14 cellular contexts compared by ENCODE assay signal in genomic region chr10:34024708-34025425, GRCh38.
DNase-seq lines count a peak whose midpoint lies in the region; ATAC-seq and TF ChIP-seq lines count a peak whose summit lies in the region.
"Had no signal": no experiment of that assay in that cellular context is flagged by ENCODE, and none has a peak within 500 bp of the region (broad histone marks: within the 10 kb centered on the region; RNA-seq: fewer than 3 reads in every experiment).

No MANE protein-coding gene starts in this region.

- H3K9me3 Mint-ChIP-seq in activated naive CD4-positive, alpha-beta T cell treated with anti-CD3 and anti-CD28 coated beads for 36 hours, result no peaks in the 10 kb centered on the region
- H3K9me3 Mint-ChIP-seq in activated naive CD8-positive, alpha-beta T cell treated with anti-CD3 and anti-CD28 coated beads for 36 hours, result peaks cover 1% of the 10 kb centered on the region
- H3K9me3 Mint-ChIP-seq: activated B cell treated with CpG ODN at 0.5 μM for 24 hours had no signal

- H3K9ac ChIP-seq in NT2/D1 (ENCODE audit: insufficient read length, low read depth), result no peak overlapping the region

- no peak for ATAC-seq in GM18519 (IDR thresholded peaks at IDR 0.05; ENCODE audit: low FRiP score, unreplicated experiment)

- no peaks in the 10 kb centered on the region for H3K27me3 ChIP-seq in NT2/D1 (ENCODE audit: insufficient read depth, insufficient read length)
- H3K27me3 ChIP-seq in testis, result no peaks in the 10 kb centered on the region
- H3K27me3 ChIP-seq: heart right ventricle had no signal

- intact Hi-C loops in activated naive CD4-positive, alpha-beta T cell treated with anti-CD3 and anti-CD28 coated beads for 36 hours (cut with micrococcal nuclease), result no loop called here
- intact Hi-C loops in testis (cut with DNase I; ENCODE audit: low total_unique reads), result no loop called here

- no peak overlapping the region for H3K27ac ChIP-seq in testis
- H3K27ac ChIP-seq: heart right ventricle had no signal

- no peak overlapping the region for H3K27ac Mint-ChIP-seq in activated naive CD4-positive, alpha-beta T cell treated with anti-CD3 and anti-CD28 coated beads for 36 hours
- no peak overlapping the region for H3K27ac Mint-ChIP-seq in activated naive CD8-positive, alpha-beta T cell treated with anti-CD3 and anti-CD28 coated beads for 36 hours
- H3K27ac Mint-ChIP-seq: activated B cell treated with CpG ODN at 0.5 μM for 24 hours; dendritic cell treated with granulocyte-macrophage colony-stimulating factor and Interleukin-4, amounts not matched to agents 40 ng/mL and 50 ng/mL, for 4 days had no signal

- H3K36me3 ChIP-seq in NT2/D1 (ENCODE audit: insufficient read depth, insufficient read length, low read length), result no peaks in the 10 kb centered on the region
- H3K36me3 ChIP-seq in testis (ENCODE audit: low read depth, missing control alignments), result no peaks in the 10 kb centered on the region
- H3K36me3 ChIP-seq: heart right ventricle had no signal

- WGBS in testis, 2 donors, result 69 to 72% methylated on average over 9 of the region's 9 CpGs

- H3K4me1 ChIP-seq in NT2/D1 (ENCODE audit: insufficient read depth, insufficient read length), result no peaks in the 10 kb centered on the region
- no peaks in the 10 kb centered on the region for H3K4me1 ChIP-seq in testis

- H3K9me3 ChIP-seq in NT2/D1 (ENCODE audit: insufficient read depth, low read length) (no peaks in the 10 kb centered on the region), testis (no peaks in the 10 kb centered on the region)

- DNase-seq in activated naive CD4-positive, alpha-beta T cell treated with anti-CD3 and anti-CD28 coated beads for 36 hours, result peak; percentile 24
- DNase-seq in activated naive CD4-positive, alpha-beta T cell (lab: John Stamatoyannopoulos, UW), result no peak
- DNase-seq in NT2/D1 (ENCODE audit: low read depth, low spot score) (peak; percentile 9), fibroblast of pulmonary artery (ENCODE audit: low read depth) (peak; percentile 33), testis (peak; percentile 28), 8988T (no peak)
- no peak for DNase-seq in activated naive CD8-positive, alpha-beta T cell treated with anti-CD3 and anti-CD28 coated beads for 36 hours
- DNase-seq: activated B cell treated with CpG ODN at 0.5 μM for 24 hours, heart right ventricle, midbrain, NCI-H2081, RPMI8226 had no signal

- no peak for TF ChIP-seq POLR2A in testis (IDR thresholded peaks at IDR 0.05)

- CTCF ChIA-PET in activated naive CD4-positive, alpha-beta T cell treated with anti-CD3 and anti-CD28 coated beads for 36 hours (lab: Charles Lee), result no interaction called here

- no peak for TF ChIP-seq CTCF in fibroblast of pulmonary artery (IDR thresholded peaks at IDR 0.05; ENCODE audit: low read length, missing control alignments)
- no peak for TF ChIP-seq CTCF in testis (IDR thresholded peaks at IDR 0.05)

- H3K4me1 Mint-ChIP-seq in activated naive CD4-positive, alpha-beta T cell treated with anti-CD3 and anti-CD28 coated beads for 36 hours (ENCODE audit: low read depth), result no peaks in the 10 kb centered on the region
- no peaks in the 10 kb centered on the region for H3K4me1 Mint-ChIP-seq in activated naive CD8-positive, alpha-beta T cell treated with anti-CD3 and anti-CD28 coated beads for 36 hours
- H3K4me1 Mint-ChIP-seq: activated B cell treated with CpG ODN at 0.5 μM for 24 hours had no signal

- no peak overlapping the region for H3K4me3 Mint-ChIP-seq in activated naive CD4-positive, alpha-beta T cell treated with anti-CD3 and anti-CD28 coated beads for 36 hours
- H3K4me3 Mint-ChIP-seq in activated naive CD8-positive, alpha-beta T cell treated with anti-CD3 and anti-CD28 coated beads for 36 hours, result no peak overlapping the region
- H3K4me3 Mint-ChIP-seq: activated B cell treated with CpG ODN at 0.5 μM for 24 hours; dendritic cell treated with granulocyte-macrophage colony-stimulating factor and Interleukin-4, amounts not matched to agents 40 ng/mL and 50 ng/mL, for 4 days had no signal

- H3K36me3 Mint-ChIP-seq in activated naive CD4-positive, alpha-beta T cell treated with anti-CD3 and anti-CD28 coated beads for 36 hours (ENCODE audit: low read depth), result no peaks in the 10 kb centered on the region
- H3K36me3 Mint-ChIP-seq in activated naive CD8-positive, alpha-beta T cell treated with anti-CD3 and anti-CD28 coated beads for 36 hours, result no peaks in the 10 kb centered on the region

- no peak overlapping the region for H3K4me3 ChIP-seq in NT2/D1 (ENCODE audit: insufficient read length, low read depth)
- H3K4me3 ChIP-seq in fibroblast of pulmonary artery (replicated peaks; ENCODE audit: low read depth, low read length), result no peak overlapping the region
- H3K4me3 ChIP-seq in testis, result no peak overlapping the region
- H3K4me3 ChIP-seq: heart right ventricle had no signal

- H3K27me3 Mint-ChIP-seq in activated naive CD4-positive, alpha-beta T cell treated with anti-CD3 and anti-CD28 coated beads for 36 hours (ENCODE audit: low read depth), result peaks cover 2% of the 10 kb centered on the region
- H3K27me3 Mint-ChIP-seq in activated naive CD8-positive, alpha-beta T cell treated with anti-CD3 and anti-CD28 coated beads for 36 hours, result no peaks in the 10 kb centered on the region
- H3K27me3 Mint-ChIP-seq: activated B cell treated with CpG ODN at 0.5 μM for 24 hours; dendritic cell treated with granulocyte-macrophage colony-stimulating factor and Interleukin-4, amounts not matched to agents 40 ng/mL and 50 ng/mL, for 4 days had no signal

Comparison
In these comparisons a context has a peak if more than half of its experiments do, and no peak if none do; other contexts are left out.
1. DNase-seq: peak in activated naive CD4-positive, alpha-beta T cell treated with anti-CD3 and anti-CD28 coated beads for 36 hours (single experiment), NT2/D1 (single experiment), fibroblast of pulmonary artery (single experiment) and testis (single experiment); none in activated naive CD4-positive, alpha-beta T cell (0 of 4), activated naive CD8-positive, alpha-beta T cell treated with anti-CD3 and anti-CD28 coated beads for 36 hours (single experiment) and 8988T (single experiment).